In genomic region chr18:21458788-21459187, GRCh38 we compare ENCODE assay signal across 19 cellular contexts.
A peak's percentile ranks its signal among the peaks of the same experiment; 100 is the strongest.
DNase-seq lines count a peak whose midpoint lies in the region; ATAC-seq and TF ChIP-seq lines count a peak whose summit lies in the region.
"Had no signal": no experiment of that assay in that cellular context is flagged by ENCODE, and none has a peak within 500 bp of the region (broad histone marks: within the 10 kb centered on the region; RNA-seq: fewer than 3 reads in every experiment).

No MANE protein-coding gene starts in this region.

- TF ChIP-seq EP300 in esophagus muscularis mucosa (IDR thresholded peaks at IDR 0.05): no peak

- peaks cover 81% of the 10 kb centered on the region for H3K36me3 Mint-ChIP-seq in nephron progenitor cell (ENCODE audit: low read depth)
- H3K36me3 Mint-ChIP-seq in endothelial cell (ENCODE audit: low read depth, unreplicated experiment): peaks cover 27% of the 10 kb centered on the region
- H3K36me3 Mint-ChIP-seq: CD4-positive, alpha-beta memory T cell had no signal

- TF ChIP-seq POLR2A in heart left ventricle (IDR thresholded peaks at IDR 0.05): no peak
- TF ChIP-seq POLR2A in esophagus muscularis mucosa (IDR thresholded peaks at IDR 0.05; ENCODE audit: low read depth): no peak

- H3K4me1 ChIP-seq in heart left ventricle (peaks cover 0 to 35% (median 9%) of the 10 kb centered on the region in 12 donors), esophagus muscularis mucosa (peaks cover 8 to 70% (median 62%) of the 10 kb centered on the region in 4 donors), tibial artery (peaks cover 0 to 71% (median 14%) of the 10 kb centered on the region in 4 donors)
- H3K4me1 ChIP-seq: BLaER1 treated with 17β-estradiol and CSF1 and Interleukin-3, amounts not matched to agents 10 nM and 100 nM; SJCRH30 had no signal

- H3K27ac ChIP-seq in heart left ventricle: peak overlapping the region; percentile 9 to 87 (median 72)
- peak overlapping the region; percentile 70 to 80 (median 74) for H3K27ac ChIP-seq in esophagus muscularis mucosa (replicated peaks in 1 of 4)
- peak overlapping the region; percentile 36 to 70 for H3K27ac ChIP-seq in tibial artery
- H3K27ac ChIP-seq: BLaER1 treated with 17β-estradiol and CSF1 and Interleukin-3, amounts not matched to agents 10 nM and 100 nM; SJCRH30 had no signal

- H3K27ac Mint-ChIP-seq in nephron progenitor cell: peak overlapping the region; percentile 64
- H3K27ac Mint-ChIP-seq in endothelial cell (ENCODE audit: unreplicated experiment): no peak overlapping the region
- H3K27ac Mint-ChIP-seq: CD4-positive, alpha-beta memory T cell had no signal

- intact Hi-C loops in heart left ventricle (cut with DNase I) (no loop called here), Right ventricle myocardium inferior (cut with DNase I) (loop anchor here (2.0 to 5.0 kb wide), 2 partner anchors 128 to 216 kb away; partner anchors contain the start of gene GREB1L), esophagus muscularis mucosa (cut with DNase I) (no loop called here), tibial artery (cut with DNase I; ENCODE audit: low total_unique reads) (no loop called here)

- H3K27me3 ChIP-seq in heart left ventricle: no peaks in the 10 kb centered on the region
- H3K27me3 ChIP-seq in esophagus muscularis mucosa: no peaks in the 10 kb centered on the region
- H3K27me3 ChIP-seq in tibial artery: no peaks in the 10 kb centered on the region
- H3K27me3 ChIP-seq: BLaER1 treated with 17β-estradiol and CSF1 and Interleukin-3, amounts not matched to agents 10 nM and 100 nM; SJCRH30 had no signal

- no peaks in the 10 kb centered on the region for H3K27me3 Mint-ChIP-seq in nephron progenitor cell (ENCODE audit: low read depth, poor library complexity)
- peaks cover 5% of the 10 kb centered on the region for H3K27me3 Mint-ChIP-seq in endothelial cell (ENCODE audit: unreplicated experiment)

- DNase-seq in heart left ventricle: no peak
- DNase-seq in Right ventricle myocardium inferior (ENCODE audit: missing footprints): no peak
- DNase-seq in esophagus muscularis mucosa (ENCODE audit: extremely low spot score): no peak
- no peak for DNase-seq in nephron progenitor cell
- no peak for DNase-seq in tibial artery
- DNase-seq in endothelial cell (ENCODE audit: low spot score): no peak
- DNase-seq in DMS 273 (lab: John Stamatoyannopoulos, UW; ENCODE audit: unreplicated experiment): no peak
- DNase-seq: 8988T; CD4-positive, alpha-beta memory T cell; GDM1; MM.1S; NCI-H1092 treated with DMSO at 0.1 percent for 48 hours; NCI-H1436 treated with DMSO at 0.1 percent for 48 hours; NCI-H1930; NCI-H2227 treated with DMSO at 0.1 percent for 48 hours; NCI-H510A; SJCRH30 had no signal

- H3K4me3 Mint-ChIP-seq in nephron progenitor cell (no peak overlapping the region), endothelial cell (ENCODE audit: unreplicated experiment) (no peak overlapping the region)
- H3K4me3 Mint-ChIP-seq: CD4-positive, alpha-beta memory T cell had no signal

- peak overlapping the region in 2 of 12 donors; percentile 14 to 18 for H3K4me3 ChIP-seq in heart left ventricle
- peak overlapping the region in 2 of 4 donors; percentile 2 to 16 for H3K4me3 ChIP-seq in esophagus muscularis mucosa
- peak overlapping the region; percentile 15 to 26 for H3K4me3 ChIP-seq in tibial artery
- H3K4me3 ChIP-seq: BLaER1 treated with 17β-estradiol and CSF1 and Interleukin-3, amounts not matched to agents 10 nM and 100 nM; SJCRH30 had no signal

- 56 to 60% (median 58%) methylated on average over 6 of the region's 6 CpGs for WGBS in heart left ventricle, 4 donors
- 63% methylated on average over 6 of the region's 6 CpGs for WGBS in esophagus muscularis mucosa

- TF ChIP-seq CTCF in heart left ventricle (IDR thresholded peaks at IDR 0.05): no peak
- TF ChIP-seq CTCF in esophagus muscularis mucosa (IDR thresholded peaks at IDR 0.05): no peak
- no peak for TF ChIP-seq CTCF in nephron progenitor cell (IDR thresholded peaks at IDR 0.05)
- TF ChIP-seq CTCF in tibial artery (IDR thresholded peaks at IDR 0.05): no peak
- no peak for TF ChIP-seq CTCF in endothelial cell (IDR thresholded peaks at IDR 0.05; ENCODE audit: unreplicated experiment)

- ATAC-seq in heart left ventricle (peak in 2 of 4 donors; percentile 12 to 35), Right ventricle myocardium inferior (no peak), GM18907 (IDR thresholded peaks at IDR 0.05; ENCODE audit: unreplicated experiment) (no peak)

- H3K4me1 Mint-ChIP-seq in nephron progenitor cell: peaks cover 30% of the 10 kb centered on the region
- H3K4me1 Mint-ChIP-seq in endothelial cell (ENCODE audit: unreplicated experiment): peaks cover 3% of the 10 kb centered on the region

- H3K9me3 ChIP-seq in heart left ventricle: no peaks in the 10 kb centered on the region
- H3K9me3 ChIP-seq in esophagus muscularis mucosa: no peaks in the 10 kb centered on the region
- no peaks in the 10 kb centered on the region for H3K9me3 ChIP-seq in tibial artery
- H3K9me3 ChIP-seq: BLaER1 treated with 17β-estradiol and CSF1 and Interleukin-3, amounts not matched to agents 10 nM and 100 nM; SJCRH30 had no signal

- H3K9me3 Mint-ChIP-seq in nephron progenitor cell (no peaks in the 10 kb centered on the region), endothelial cell (ENCODE audit: unreplicated experiment) (no peaks in the 10 kb centered on the region)

- H3K36me3 ChIP-seq in heart left ventricle (no peaks in the 10 kb centered on the region), esophagus muscularis mucosa (no peaks in the 10 kb centered on the region), tibial artery (no peaks in the 10 kb centered on the region)
- H3K36me3 ChIP-seq: BLaER1 treated with 17β-estradiol and CSF1 and Interleukin-3, amounts not matched to agents 10 nM and 100 nM; SJCRH30 had no signal
